Comparison of ENCODE assay signal across 11 cellular contexts in the genomic region with DNA sequence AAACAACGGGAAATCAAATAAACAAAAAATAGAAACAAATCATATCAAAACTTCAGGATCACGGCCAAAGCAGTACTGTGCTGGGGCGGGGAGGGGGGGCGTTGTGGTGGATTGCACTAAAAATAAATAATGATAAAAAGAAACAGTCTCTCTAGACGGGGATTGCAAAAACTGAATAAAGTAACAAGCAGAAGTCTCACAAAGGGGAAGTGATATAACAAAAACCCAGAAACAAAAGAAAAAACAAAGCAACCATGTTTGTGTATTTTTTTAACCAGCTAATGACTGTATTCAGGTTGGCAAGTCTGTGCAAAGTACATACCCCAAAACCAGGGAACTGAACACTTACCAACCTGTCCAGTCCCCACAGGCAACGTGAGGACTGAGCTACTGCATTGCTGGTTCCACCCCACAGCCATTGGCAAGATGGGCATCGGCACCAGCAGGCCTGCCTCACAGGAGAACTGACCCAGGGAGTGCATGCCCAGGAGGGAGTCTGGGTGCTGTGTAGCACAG. TPM values are rescaled to one million over a fixed set of nuclear protein-coding genes. Genes with fewer than 3 reads are reported as not detected.
A peak's percentile ranks its signal among the peaks of the same experiment; 100 is the strongest.
DNase-seq lines count a peak whose midpoint lies in the region; ATAC-seq and TF ChIP-seq lines count a peak whose summit lies in the region.
"Had no signal": no experiment of that assay in that cellular context is flagged by ENCODE, and none has a peak within 500 bp of the region (broad histone marks: within the 10 kb centered on the region; RNA-seq: fewer than 3 reads in every experiment).

No MANE protein-coding gene starts in this region.

- no peaks in the 10 kb centered on the region for H3K36me3 ChIP-seq in upper lobe of right lung

- H3K27me3 ChIP-seq in upper lobe of right lung = no peaks in the 10 kb centered on the region

- H3K27ac ChIP-seq in cingulate gyrus (ENCODE audit: low read depth, low read length) (peak overlapping the region; percentile 78), upper lobe of right lung (peak overlapping the region; percentile 52)
- H3K27ac ChIP-seq: A549 had no signal

- H3K4me3 Mint-ChIP-seq in activated T-cell treated with anti-CD3 and anti-CD28 coated beads, Interleukin-2, amount 50 U/mL, for 24 hours = no peak overlapping the region
- H3K4me3 Mint-ChIP-seq in activated T-cell treated with anti-CD3 and anti-CD28 coated beads, Interleukin-2, amount 50 U/mL, for 4 hours = no peak overlapping the region
- H3K4me3 Mint-ChIP-seq in mesothelial cell of epicardium = no peak overlapping the region

- ATAC-seq in activated T-cell treated with anti-CD3 and anti-CD28 coated beads, Interleukin-2, amount 50 U/mL, for 4 hours = no peak
- ATAC-seq in upper lobe of right lung (peak; percentile 7), HG02938 (IDR thresholded peaks at IDR 0.05; ENCODE audit: unreplicated experiment) (no peak), HG03457 (IDR thresholded peaks at IDR 0.05; ENCODE audit: unreplicated experiment) (no peak)
- ATAC-seq: A549 had no signal

- intact Hi-C loops in upper lobe of right lung (cut with DNase I) = no loop called here

- H3K4me3 ChIP-seq in upper lobe of right lung = peak overlapping the region; percentile 11
- H3K4me3 ChIP-seq: A549 had no signal

- peak overlapping the region; percentile 33 for H3K27ac Mint-ChIP-seq in activated T-cell treated with anti-CD3 and anti-CD28 coated beads, Interleukin-2, amount 50 U/mL, for 24 hours
- peak overlapping the region; percentile 6 for H3K27ac Mint-ChIP-seq in mesothelial cell of epicardium

- TF ChIP-seq CTCF in mesothelial cell of epicardium (IDR thresholded peaks at IDR 0.05; ENCODE audit: unreplicated experiment) (no peak), upper lobe of right lung (IDR thresholded peaks at IDR 0.05) (no peak)

- peaks cover 56% of the 10 kb centered on the region for H3K4me1 ChIP-seq in upper lobe of right lung
- H3K4me1 ChIP-seq: A549 had no signal

- H3K36me3 Mint-ChIP-seq in activated T-cell treated with anti-CD3 and anti-CD28 coated beads, Interleukin-2, amount 50 U/mL, for 24 hours (ENCODE audit: low read depth) = no peaks in the 10 kb centered on the region
- no peaks in the 10 kb centered on the region for H3K36me3 Mint-ChIP-seq in activated T-cell treated with anti-CD3 and anti-CD28 coated beads, Interleukin-2, amount 50 U/mL, for 4 hours (ENCODE audit: insufficient read depth)
- H3K36me3 Mint-ChIP-seq in mesothelial cell of epicardium = no peaks in the 10 kb centered on the region

- no peak for DNase-seq in activated T-cell treated with anti-CD3 and anti-CD28 coated beads, Interleukin-2, amount 50 U/mL, for 24 hours
- DNase-seq in activated T-cell treated with anti-CD3 and anti-CD28 coated beads, Interleukin-2, amount 50 U/mL, for 4 hours = no peak
- DNase-seq in mesothelial cell of epicardium (ENCODE audit: low spot score in 2 of 2, unreplicated experiment in 2 of 2) = no peak
- peak; percentile 52 for DNase-seq in upper lobe of right lung
- no peak for DNase-seq in foreskin melanocyte
- DNase-seq: anterior cingulate cortex, NCI-H1436 had no signal

- no peaks in the 10 kb centered on the region for H3K9me3 Mint-ChIP-seq in activated T-cell treated with anti-CD3 and anti-CD28 coated beads, Interleukin-2, amount 50 U/mL, for 24 hours
- no peaks in the 10 kb centered on the region for H3K9me3 Mint-ChIP-seq in activated T-cell treated with anti-CD3 and anti-CD28 coated beads, Interleukin-2, amount 50 U/mL, for 4 hours
- no peaks in the 10 kb centered on the region for H3K9me3 Mint-ChIP-seq in mesothelial cell of epicardium

- no peaks in the 10 kb centered on the region for H3K27me3 Mint-ChIP-seq in activated T-cell treated with anti-CD3 and anti-CD28 coated beads, Interleukin-2, amount 50 U/mL, for 24 hours
- H3K27me3 Mint-ChIP-seq in activated T-cell treated with anti-CD3 and anti-CD28 coated beads, Interleukin-2, amount 50 U/mL, for 4 hours (ENCODE audit: low read depth) = no peaks in the 10 kb centered on the region
- no peaks in the 10 kb centered on the region for H3K27me3 Mint-ChIP-seq in mesothelial cell of epicardium (ENCODE audit: low read depth)

- H3K4me1 Mint-ChIP-seq in activated T-cell treated with anti-CD3 and anti-CD28 coated beads, Interleukin-2, amount 50 U/mL, for 24 hours (ENCODE audit: low read depth) = peaks cover 84% of the 10 kb centered on the region
- peaks cover 81% of the 10 kb centered on the region for H3K4me1 Mint-ChIP-seq in activated T-cell treated with anti-CD3 and anti-CD28 coated beads, Interleukin-2, amount 50 U/mL, for 4 hours (ENCODE audit: low read depth)
- peaks cover 29% of the 10 kb centered on the region for H3K4me1 Mint-ChIP-seq in mesothelial cell of epicardium

- no peaks in the 10 kb centered on the region for H3K9me3 ChIP-seq in upper lobe of right lung
- H3K9me3 ChIP-seq: A549 had no signal

RNA-seq across cellular contexts. Expression of gene BICD2, which starts 24.1 kb away (rescaled TPM):
- total RNA-seq in activated T-cell treated with anti-CD3 and anti-CD28 coated beads, Interleukin-2, amount 50 U/mL, for 4 hours = 10 to 100 TPM; 29.3 to 32.3 (median 30.1) TPM
- total RNA-seq in mesothelial cell of epicardium = 29.4 to 30.4 TPM (median 30.2 TPM) in 3 replicates
- total RNA-seq in upper lobe of right lung = 38.6 TPM
